ENCODE assay signal across 14 cellular contexts in genomic region chrX:40091691-40092421, GRCh38. TPM values are rescaled to one million over a fixed set of nuclear protein-coding genes. Genes with fewer than 3 reads are reported as not detected.
DNase-seq lines count a peak whose midpoint lies in the region; ATAC-seq and TF ChIP-seq lines count a peak whose summit lies in the region.
"Had no signal": no experiment of that assay in that cellular context is flagged by ENCODE, and none has a peak within 500 bp of the region (broad histone marks: within the 10 kb centered on the region; RNA-seq: fewer than 3 reads in every experiment).

No MANE protein-coding gene starts in this region.

- H3K36me3 ChIP-seq in GM23338 (ENCODE audit: insufficient read depth) (no peaks in the 10 kb centered on the region), Peyer's patch (no peaks in the 10 kb centered on the region), iPS-18a (ENCODE audit: control insufficient read depth, low read depth, low read length) (no peaks in the 10 kb centered on the region), prostate gland (no peaks in the 10 kb centered on the region)

- peak overlapping the region; percentile 70 for H3K9ac ChIP-seq in iPS-18a (ENCODE audit: low read length)

- H3K9me3 Mint-ChIP-seq in GM23338 = no peaks in the 10 kb centered on the region

- peak overlapping the region; percentile 95; the same call in 1 of the 2 replicates for H3K27ac Mint-ChIP-seq in GM23338
- H3K27ac Mint-ChIP-seq: CD14-positive monocyte had no signal

- intact Hi-C loops in prostate gland (cut with DNase I) = no loop called here

- TF ChIP-seq CTCF in GM23338 (conservative IDR thresholded peaks at IDR 0.05; ENCODE audit: low read depth in 2 of 2) (no peak), Peyer's patch (IDR thresholded peaks at IDR 0.05) (no peak), prostate gland (IDR thresholded peaks at IDR 0.05) (no peak)

- H3K27ac ChIP-seq in GM23338 (ENCODE audit: low read depth) (peak overlapping the region; percentile 92), Peyer's patch (peak overlapping the region in 1 of 4 donors; percentile 35), iPS-18a (ENCODE audit: low read length) (peak overlapping the region; percentile 63), prostate gland (peak overlapping the region in 1 of 2 donors; percentile 63)
- H3K27ac ChIP-seq: epithelial cell of prostate had no signal

- H3K9me2 ChIP-seq in GM23338 (ENCODE audit: insufficient read depth) = no peaks in the 10 kb centered on the region

- H3K9me3 ChIP-seq in Peyer's patch = no peaks in the 10 kb centered on the region
- H3K9me3 ChIP-seq in iPS-18a (ENCODE audit: control insufficient read depth, low read depth, low read length) = no peaks in the 10 kb centered on the region
- H3K9me3 ChIP-seq in prostate gland = no peaks in the 10 kb centered on the region

- peak; percentile 2 for ATAC-seq in GM23338
- ATAC-seq in HG03354 (IDR thresholded peaks at IDR 0.05; ENCODE audit: poor library complexity, severe bottlenecking, unreplicated experiment) = no peak
- ATAC-seq in HG02973 (IDR thresholded peaks at IDR 0.05; ENCODE audit: unreplicated experiment) = no peak
- ATAC-seq: right cardiac atrium had no signal

- TF ChIP-seq POLR2A in Peyer's patch (IDR thresholded peaks at IDR 0.05) (no peak), prostate gland (IDR thresholded peaks at IDR 0.05) (no peak)

- peaks cover 37% of the 10 kb centered on the region for H3K4me1 Mint-ChIP-seq in GM23338

- H4K20me1 ChIP-seq in GM23338 (replicated peaks; ENCODE audit: insufficient read depth) = peaks cover 14% of the 10 kb centered on the region; the same call in 1 of the 2 replicates

- H3K27me3 Mint-ChIP-seq in GM23338 (ENCODE audit: insufficient read depth, low read depth, poor library complexity) = peaks cover 45% of the 10 kb centered on the region

- H3K4me1 ChIP-seq in GM23338 (ENCODE audit: insufficient read depth) = peaks cover 31% of the 10 kb centered on the region
- H3K4me1 ChIP-seq in Peyer's patch = peaks cover 0 to 51% (median 0%) of the 10 kb centered on the region in 4 donors
- peaks cover 47% of the 10 kb centered on the region for H3K4me1 ChIP-seq in iPS-18a (ENCODE audit: control insufficient read depth, low read depth, low read length)
- no peaks in the 10 kb centered on the region for H3K4me1 ChIP-seq in prostate gland (replicated peaks)

- 50% methylated on average over 51 of the region's 70 CpGs for WGBS in prostate gland

- no peak overlapping the region for H2AFZ ChIP-seq in GM23338

- H3K4me2 ChIP-seq in GM23338 = peak overlapping the region; percentile 77

- H3K4me3 Mint-ChIP-seq in GM23338 = peak overlapping the region; percentile 93

- H3K27me3 ChIP-seq in GM23338 (ENCODE audit: insufficient read depth) = peaks cover 32% of the 10 kb centered on the region
- no peaks in the 10 kb centered on the region for H3K27me3 ChIP-seq in Peyer's patch
- peaks cover 83% of the 10 kb centered on the region for H3K27me3 ChIP-seq in iPS-18a (ENCODE audit: control insufficient read depth, insufficient read depth, low read length)
- H3K27me3 ChIP-seq in prostate gland (replicated peaks; ENCODE audit: insufficient read depth) = no peaks in the 10 kb centered on the region

- no peaks in the 10 kb centered on the region for H3F3A ChIP-seq in GM23338 (replicated peaks; ENCODE audit: low read depth)

- H3K4me3 ChIP-seq in GM23338 = peak overlapping the region; percentile 55
- peak overlapping the region in 2 of 4 donors; percentile 14 to 16 for H3K4me3 ChIP-seq in Peyer's patch
- H3K4me3 ChIP-seq in iPS-18a (ENCODE audit: low read length) = peak overlapping the region; percentile 76
- peak overlapping the region in 1 of 2 donors; percentile 5 for H3K4me3 ChIP-seq in prostate gland

- peaks cover 88% of the 10 kb centered on the region for H3K79me2 ChIP-seq in GM23338 (replicated peaks; ENCODE audit: insufficient read depth)

- DNase-seq in GM23338 (ENCODE audit: low spot score) (no peak), Peyer's patch (peak in 2 of 3 donors; percentile 67), prostate gland (ENCODE audit: low spot score) (peak; percentile 21), NCI-H2196 treated with DMSO at 0.1 percent for 48 hours (lab: John Stamatoyannopoulos, UW; ENCODE audit: unreplicated experiment) (no peak), kidney tubule cell (ENCODE audit: low spot score) (no peak)
- DNase-seq: NCI-H1105 treated with DMSO at 0.1 percent for 48 hours, NCI-H526 treated with DMSO at 0.1 percent for 48 hours, Right ventricle myocardium superior had no signal

- H3K36me3 Mint-ChIP-seq in GM23338 (ENCODE audit: low read depth) = peaks cover 5% of the 10 kb centered on the region; the same call in 2 of the 3 replicates

TF ChIP-seq in GM23338, 12 proteins besides CTCF, POLR2A, EP300 and RAD21 (continues in another document):
- no peak for TF ChIP-seq EZH2 (IDR thresholded peaks at IDR 0.05; ENCODE audit: low read depth, unreplicated experiment)
- TF ChIP-seq, protein P1, sequence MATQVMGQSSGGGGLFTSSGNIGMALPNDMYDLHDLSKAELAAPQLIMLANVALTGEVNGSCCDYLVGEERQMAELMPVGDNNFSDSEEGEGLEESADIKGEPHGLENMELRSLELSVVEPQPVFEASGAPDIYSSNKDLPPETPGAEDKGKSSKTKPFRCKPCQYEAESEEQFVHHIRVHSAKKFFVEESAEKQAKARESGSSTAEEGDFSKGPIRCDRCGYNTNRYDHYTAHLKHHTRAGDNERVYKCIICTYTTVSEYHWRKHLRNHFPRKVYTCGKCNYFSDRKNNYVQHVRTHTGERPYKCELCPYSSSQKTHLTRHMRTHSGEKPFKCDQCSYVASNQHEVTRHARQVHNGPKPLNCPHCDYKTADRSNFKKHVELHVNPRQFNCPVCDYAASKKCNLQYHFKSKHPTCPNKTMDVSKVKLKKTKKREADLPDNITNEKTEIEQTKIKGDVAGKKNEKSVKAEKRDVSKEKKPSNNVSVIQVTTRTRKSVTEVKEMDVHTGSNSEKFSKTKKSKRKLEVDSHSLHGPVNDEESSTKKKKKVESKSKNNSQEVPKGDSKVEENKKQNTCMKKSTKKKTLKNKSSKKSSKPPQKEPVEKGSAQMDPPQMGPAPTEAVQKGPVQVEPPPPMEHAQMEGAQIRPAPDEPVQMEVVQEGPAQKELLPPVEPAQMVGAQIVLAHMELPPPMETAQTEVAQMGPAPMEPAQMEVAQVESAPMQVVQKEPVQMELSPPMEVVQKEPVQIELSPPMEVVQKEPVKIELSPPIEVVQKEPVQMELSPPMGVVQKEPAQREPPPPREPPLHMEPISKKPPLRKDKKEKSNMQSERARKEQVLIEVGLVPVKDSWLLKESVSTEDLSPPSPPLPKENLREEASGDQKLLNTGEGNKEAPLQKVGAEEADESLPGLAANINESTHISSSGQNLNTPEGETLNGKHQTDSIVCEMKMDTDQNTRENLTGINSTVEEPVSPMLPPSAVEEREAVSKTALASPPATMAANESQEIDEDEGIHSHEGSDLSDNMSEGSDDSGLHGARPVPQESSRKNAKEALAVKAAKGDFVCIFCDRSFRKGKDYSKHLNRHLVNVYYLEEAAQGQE (IDR thresholded peaks at IDR 0.05; ENCODE audit: unreplicated experiment) = no peak

RNA-seq across cellular contexts. Expression of gene BCOR, which starts 5.9 kb away (rescaled TPM):
- total RNA-seq in GM23338 (2014; rRNA removed; shearing (Covaris generic)) = 60.8 TPM in 2 replicates
- 25.5 and 25.8 TPM in 2 replicates for polyA plus RNA-seq in GM23338 (2016; fragmentation: Nextera tagmentation; extraction: Ambion mirVana)
- total RNA-seq in Peyer's patch (10 to 100 TPM; 19.8 to 32.2 (median 26.0) TPM), prostate gland (10 to 100 TPM; 56.2 to 70.8 TPM)

Comparison
In these comparisons a context has a peak if more than half of its experiments do, and no peak if none do; other contexts are left out.
1. DNase-seq: peak in Peyer's patch (2 of 3) and prostate gland (single experiment); none in GM23338 (single experiment), NCI-H2196 treated with DMSO at 0.1 percent for 48 hours (single experiment) and kidney tubule cell (single experiment).